ENCODE assay signal across 8 cellular contexts in the genomic region with DNA sequence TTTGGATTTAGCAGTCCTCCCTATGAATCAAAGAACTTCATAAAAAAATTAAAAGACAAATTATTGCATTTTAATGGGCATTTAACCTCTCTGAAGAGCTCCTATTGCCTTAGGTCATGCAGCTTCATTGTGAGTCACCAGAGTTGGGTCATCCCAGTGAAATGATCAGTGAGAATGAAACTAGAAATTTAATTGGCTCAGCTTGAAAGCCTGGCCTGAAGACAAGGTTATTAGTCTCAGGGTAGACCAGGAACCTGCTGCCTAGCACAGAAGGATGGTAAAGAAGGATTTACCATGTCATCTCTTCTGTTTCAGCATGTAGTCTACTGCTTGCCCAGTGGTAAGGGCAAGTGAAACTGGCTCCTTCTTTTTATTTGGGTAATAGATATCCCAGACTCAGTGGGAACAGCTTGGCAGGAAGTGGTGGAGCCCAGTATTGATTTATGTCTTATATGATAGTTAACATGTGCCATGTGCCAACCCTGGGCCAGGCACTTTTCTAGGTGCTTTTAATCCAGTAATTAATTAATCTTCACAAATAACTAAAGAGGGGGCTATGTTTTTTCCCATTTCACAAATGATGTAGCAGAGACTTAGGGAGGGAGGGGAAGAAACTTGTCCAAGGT. TPM values are rescaled to one million over a fixed set of nuclear protein-coding genes. Genes with fewer than 3 reads are reported as not detected.
DNase-seq lines count a peak whose midpoint lies in the region; FAIRE-seq and TF ChIP-seq lines count a peak whose summit lies in the region.

No MANE protein-coding gene starts in this region.

- H3K4me2 ChIP-seq in keratinocyte (ENCODE audit: control insufficient read depth, extremely low read depth, insufficient read depth, low read depth, low read length), result peak overlapping the region; percentile 13

- no peak overlapping the region for H3K9ac ChIP-seq in keratinocyte (ENCODE audit: control insufficient read depth, extremely low read depth, insufficient read depth, low read length)

- H3K27ac ChIP-seq in RWPE1, result no peak overlapping the region
- H3K27ac ChIP-seq in keratinocyte (ENCODE audit: control insufficient read depth, insufficient read depth, low read length), result peak overlapping the region; percentile 66

- dilution Hi-C loops in keratinocyte (cut with MboI; ENCODE audit: extremely low pct_ligation_motif_present, low sequenced_read_pairs), result no loop called here

- POLR2A ChIA-PET in HEK293T (lab: Yijun Ruan, JAX), result interaction anchor here (1.0 to 1.5 kb wide), 2 partner anchors 10 to 25 kb away, joined by 3 to 4 read pairs; no protein-coding TSS in a partner anchor
- POLR2A ChIA-PET in RWPE1 (lab: Yijun Ruan, JAX; ENCODE audit: low non-redundant PET), result interaction anchor here (0.6 kb wide), 1 partner anchor 12 kb away, joined by 3 read pairs; no protein-coding TSS in a partner anchor

- H3K36me3 ChIP-seq in keratinocyte (ENCODE audit: control insufficient read depth in 2 of 2, extremely low read depth in 1 of 2, insufficient read depth in 2 of 2, low read length in 2 of 2), result peaks cover 30 to 52% of the 10 kb centered on the region in 2 experiments

- H3K9me3 ChIP-seq in keratinocyte (ENCODE audit: control insufficient read depth, low read depth, low read length), result no peaks in the 10 kb centered on the region

- TF ChIP-seq CTCF in RWPE1 (conservative IDR thresholded peaks at IDR 0.05; ENCODE audit: low read depth), result no peak
- TF ChIP-seq CTCF in keratinocyte (optimal IDR thresholded peaks at IDR 0.05 in 1 of 3, IDR thresholded peaks at IDR 0.05 in 1 of 3, conservative IDR thresholded peaks at IDR 0.05 in 1 of 3; ENCODE audit: extremely low read depth in 1 of 3, insufficient read depth in 2 of 3, low read length in 3 of 3), result no peak

- H3K4me1 ChIP-seq in keratinocyte (ENCODE audit: control insufficient read depth, extremely low read depth, insufficient read depth, low read length), result peaks cover 59% of the 10 kb centered on the region

- H3K79me2 ChIP-seq in keratinocyte (ENCODE audit: control insufficient read depth, insufficient read depth, low read length), result peaks cover 77% of the 10 kb centered on the region

- peak; percentile 97 for DNase-seq in ELR (ENCODE audit: low read depth)
- DNase-seq in HEK293T (ENCODE audit: extremely low spot score), result no peak
- peak; percentile 92 for DNase-seq in RWPE1 (ENCODE audit: low spot score)
- no peak for DNase-seq in keratinocyte (ENCODE audit: low read depth, low spot score)
- DNase-seq in germinal center (ENCODE audit: low spot score), result no peak
- no peak for DNase-seq in NCI-H1436 (lab: John Stamatoyannopoulos, UW)
- DNase-seq in stimulated activated CD4-positive, alpha-beta T cell treated with anti-CD3 and anti-CD28 coated beads, Interleukin-15, amount 100 ng/mL, for 24 hours, result no peak
- DNase-seq in iPS-NIHi11 (ENCODE audit: low spot score), result no peak

- H3K27me3 ChIP-seq in keratinocyte (ENCODE audit: control insufficient read depth, extremely low read depth, insufficient read depth, low read length), result no peaks in the 10 kb centered on the region

- H2AFZ ChIP-seq in keratinocyte (ENCODE audit: control insufficient read depth, low read length), result no peak overlapping the region

- no peak overlapping the region for H3K4me3 ChIP-seq in keratinocyte (ENCODE audit: control insufficient read depth in 2 of 3, extremely low read depth in 1 of 3, insufficient read depth in 2 of 3, low read depth in 1 of 3, low read length in 3 of 3)

- CTCF ChIA-PET in HEK293T (lab: Yijun Ruan, JAX) (interaction anchor here (0.5 to 1.9 kb wide), 3 partner anchors 9 to 413 kb away, joined by 4 to 5 read pairs (median 5); no protein-coding TSS in a partner anchor), RWPE1 (lab: Yijun Ruan, JAX) (interaction anchor here (0.5 to 1.1 kb wide), 5 partner anchors 18 to 172 kb away, joined by 3 to 5 read pairs (median 4); no protein-coding TSS in a partner anchor)

- peaks cover 3% of the 10 kb centered on the region for H3K9me1 ChIP-seq in keratinocyte (ENCODE audit: control insufficient read depth, extremely low read depth, insufficient read depth, low read length)

- peaks cover 66% of the 10 kb centered on the region for H4K20me1 ChIP-seq in keratinocyte (ENCODE audit: control insufficient read depth, extremely low read depth, insufficient read depth, low read length)

- FAIRE-seq in keratinocyte (lab: Jason Lieb, UNC), result peak; percentile 88

TF ChIP-seq in HEK293T, 16 proteins besides CTCF, POLR2A, EP300 and RAD21:
- peak; percentile 12; the same call in 1 of the 2 replicates for TF ChIP-seq PKNOX1 (IDR thresholded peaks at IDR 0.05)
- TF ChIP-seq ELF4 (IDR thresholded peaks at IDR 0.05), result no peak

RNA-seq across cellular contexts. Expression of gene LAMC2, which starts 23.6 kb away (rescaled TPM):
- polyA plus RNA-seq in keratinocyte, result 1,627 to 2,571 TPM (median 2,208 TPM) in 3 replicates
- 350 TPM for polyA plus RNA-seq in keratinocyte (2011; ENCODE audit: low read depth)
- polyA plus RNA-seq in keratinocyte (2011; cell fraction: cytosol; rRNA removed), result 688 and 783 TPM in 2 replicates
- 3,724 and 4,110 TPM in 2 replicates for polyA plus RNA-seq in keratinocyte (2011; cell fraction: nucleus; rRNA removed)
- 312 and 2,583 TPM in 2 replicates for polyA plus RNA-seq in keratinocyte (2012; ENCODE audit: low replicate concordance)
- 2,532 to 3,187 TPM (median 2,714 TPM) in 3 replicates for polyA minus RNA-seq in keratinocyte
- 1,597 TPM for polyA minus RNA-seq in keratinocyte (2011; cell fraction: cytosol; rRNA and poly(A)+ RNA removed)
- 4,972 and 7,290 TPM in 2 replicates for polyA minus RNA-seq in keratinocyte (2011; cell fraction: nucleus; rRNA and poly(A)+ RNA removed)

Comparison
In these comparisons a context has a peak if more than half of its experiments do, and no peak if none do; other contexts are left out.
1. DNase-seq: peak in ELR (single experiment) and RWPE1 (single experiment); none in HEK293T (single experiment), keratinocyte (single experiment), germinal center (single experiment), NCI-H1436 (single experiment), stimulated activated CD4-positive, alpha-beta T cell treated with anti-CD3 and anti-CD28 coated beads, Interleukin-15, amount 100 ng/mL, for 24 hours (single experiment) and iPS-NIHi11 (single experiment).